ENCODE assay signal across 31 cellular contexts in genomic region chrX:14043209-14043608, GRCh38.
"Had no signal": no experiment of that assay in that cellular context is flagged by ENCODE, and none has a peak within 500 bp of the region (broad histone marks: within the 10 kb centered on the region; RNA-seq: fewer than 3 reads in every experiment).

No MANE protein-coding gene starts in this region.

- H3K27me3 ChIP-seq: cardiac muscle cell, MG63 had no signal

- H3K9me3 ChIP-seq: MG63 had no signal

- H3K4me3 ChIP-seq: cardiac muscle cell, MG63, PC-9, SK-N-MC had no signal

- H2AFZ ChIP-seq: PC-9 had no signal

- H3K27ac ChIP-seq: cardiac muscle cell, PC-9, SK-N-MC, WERI-Rb-1 had no signal

- DNase-seq: activated CD4-positive, alpha-beta T cell treated with anti-CD3 and anti-CD28 coated beads for 1 hour; activated CD4-positive, alpha-beta T cell treated with anti-CD3 and anti-CD28 coated beads, Interleukin-2, amount 10 ng/mL, durations not matched to agents 24 days and 14 days; activated CD4-positive, alpha-beta T cell treated with anti-CD3 and anti-CD28 coated beads, Interleukin-2, amount 50 U/mL, for 4 hours; activated CD4-positive, CD25-positive, alpha-beta regulatory T cell; activated CD8-positive, alpha-beta T cell treated with anti-CD3 and anti-CD28 coated beads for 36 hours; activated effector memory CD4-positive, alpha-beta T cell treated with anti-CD3 and anti-CD28 coated beads, Interleukin-2, amount 50 U/mL, for 16 hours; activated naive CD4-positive, alpha-beta T cell; activated naive CD4-positive, alpha-beta T cell treated with anti-CD3 and anti-CD28 coated beads, Interleukin-2, amount 50 U/mL, for 16 hours; activated naive CD8-positive, alpha-beta T cell treated with anti-CD3 and anti-CD28 coated beads for 36 hours; activated T-cell treated with anti-CD3 and anti-CD28 coated beads, Interleukin-2, amount 50 U/mL, for 1 hour; activated T-cell treated with anti-CD3 and anti-CD28 coated beads, Interleukin-2, amount 50 U/mL, for 72 hours; amniotic stem cell; aorta; Kasumi-1; MG63; MV-4-11; NCI-H1092; NCI-H1436 treated with DMSO at 0.1 percent for 48 hours; NCI-H1694 treated with DMSO at 0.1 percent for 48 hours; NCI-H2029; NCI-H345; NCI-H524 treated with DMSO at 0.1 percent for 48 hours; NK-92 treated with Interleukin-12 subunit alpha and Interleukin-12 subunit beta, amount 100 ng/mL, for 24 hours; PC-9; Right ventricle myocardium superior; T1000; WERI-Rb-1 had no signal

- H3K4me2 ChIP-seq: PC-9 had no signal

- H3K36me3 ChIP-seq: cardiac muscle cell, MG63, WERI-Rb-1 had no signal

- FAIRE-seq: RCC 7860 had no signal

- ATAC-seq: activated CD8-positive, alpha-beta T cell treated with anti-CD3 and anti-CD28 coated beads for 36 hours; activated T-cell treated with anti-CD3 and anti-CD28 coated beads, Interleukin-2, amount 50 U/mL, for 72 hours; activated T-helper 17 cell treated with anti-CD3 and anti-CD28 coated beads, Interleukin-2, amount 50 U/mL, for 72 hours had no signal
